In genomic region chr16:75247249-75247648, GRCh38 we compare ENCODE assay signal across 11 cellular contexts. TPM values are rescaled to one million over a fixed set of nuclear protein-coding genes. Genes with fewer than 3 reads are reported as not detected.
A peak's percentile ranks its signal among the peaks of the same experiment; 100 is the strongest.
DNase-seq lines count a peak whose midpoint lies in the region; ATAC-seq and TF ChIP-seq lines count a peak whose summit lies in the region.
"Had no signal": no experiment of that assay in that cellular context is flagged by ENCODE, and none has a peak within 500 bp of the region (broad histone marks: within the 10 kb centered on the region; RNA-seq: fewer than 3 reads in every experiment).

No MANE protein-coding gene starts in this region.

- no peaks in the 10 kb centered on the region for H3K9me3 ChIP-seq in Panc1 (ENCODE audit: control insufficient read depth, insufficient read depth, low read depth, low read length)
- no peaks in the 10 kb centered on the region for H3K9me3 ChIP-seq in mucosa of stomach (ENCODE audit: control insufficient read depth, low read length)
- H3K9me3 ChIP-seq in suprapubic skin: no peaks in the 10 kb centered on the region

- no peaks in the 10 kb centered on the region for H3K36me3 ChIP-seq in Panc1 (ENCODE audit: control insufficient read depth, insufficient read depth, low read length)
- H3K36me3 ChIP-seq in mucosa of stomach (ENCODE audit: control insufficient read depth, insufficient read depth, low read length): peaks cover 11% of the 10 kb centered on the region
- peaks cover 5% of the 10 kb centered on the region for H3K36me3 ChIP-seq in suprapubic skin

- WGBS in suprapubic skin: 75% methylated on average over 13 of the region's 13 CpGs

- TF ChIP-seq EP300 in suprapubic skin (IDR thresholded peaks at IDR 0.05): no peak

- BruUV-seq in Panc1 (replicated peaks; lab: Mats Ljungman, UMichigan): no TSS peak

- H3K9ac ChIP-seq in mucosa of stomach (ENCODE audit: low read length): peak overlapping the region; percentile 97

- no peak for ATAC-seq in Panc1
- ATAC-seq in HG03378 (IDR thresholded peaks at IDR 0.05; ENCODE audit: unreplicated experiment): no peak

- TF ChIP-seq CTCF in Panc1 (IDR thresholded peaks at IDR 0.05) (no peak), suprapubic skin (IDR thresholded peaks at IDR 0.05) (no peak)

- H3K4me3 ChIP-seq in Panc1 (ENCODE audit: low read depth in 2 of 2, low read length in 2 of 2) (peak overlapping the region in 1 of 2 experiments; percentile 18; a peak in 2 of 4 replicates), mucosa of stomach (ENCODE audit: low read length) (no peak overlapping the region), suprapubic skin (no peak overlapping the region)

- intact Hi-C loops in Panc1 (cut with micrococcal nuclease; ENCODE audit: unreplicated experiment): no loop called here

- H3K27ac ChIP-seq in Panc1 (ENCODE audit: low read length) (peak overlapping the region; percentile 95), epithelial cell of prostate (peak overlapping the region; percentile 87), suprapubic skin (peak overlapping the region; percentile 62)

- no peak for TF ChIP-seq POLR2A in suprapubic skin (IDR thresholded peaks at IDR 0.05)

- H3K4me3 Mint-ChIP-seq in activated CD4-positive, alpha-beta T cell treated with anti-CD3 and anti-CD28 coated beads, Interleukin-2, amount 10 ng/mL, durations not matched to agents 7 days and 5 days: no peak overlapping the region
- H3K4me3 Mint-ChIP-seq: activated T-helper 1 cell treated with anti-CD3 and anti-CD28 coated beads, Interleukin-12 subunit alpha, Interleukin-12 subunit beta, Interleukin-2, Interleukin-4 antibody, amounts not matched to agents 30 ng/mL and 10 ng/mL and 1 ng/mL, durations not matched to agents 14 hours and 24 hours and 36 hours had no signal

- POLR2A ChIA-PET in Panc1 (lab: Charles Lee): no interaction called here
- POLR2A ChIA-PET in activated CD4-positive, alpha-beta T cell treated with anti-CD3 and anti-CD28 coated beads, Interleukin-2, amount 10 ng/mL, durations not matched to agents 7 days and 5 days (lab: Charles Lee): no interaction called here

- H3K4me1 ChIP-seq in Panc1 (ENCODE audit: control insufficient read depth, insufficient read depth, low read length): peaks cover 64% of the 10 kb centered on the region
- peaks cover 76% of the 10 kb centered on the region for H3K4me1 ChIP-seq in mucosa of stomach (ENCODE audit: control insufficient read depth, insufficient read depth, low read length)
- H3K4me1 ChIP-seq in suprapubic skin: peaks cover 83% of the 10 kb centered on the region

- peaks cover 5% of the 10 kb centered on the region for H3K4me1 Mint-ChIP-seq in activated CD4-positive, alpha-beta T cell treated with anti-CD3 and anti-CD28 coated beads, Interleukin-2, amount 10 ng/mL, durations not matched to agents 7 days and 5 days

- DNase-seq in Panc1 (ENCODE audit: low read depth, low spot score) (no peak), epithelial cell of prostate (ENCODE audit: low read depth, low spot score) (no peak), suprapubic skin (ENCODE audit: low spot score in 2 of 2) (no peak), ACHN (no peak), SHP77 treated with DMSO at 0.1 percent for 48 hours (lab: John Stamatoyannopoulos, UW) (no peak)
- DNase-seq in activated CD4-positive, alpha-beta T cell treated with anti-CD3 and anti-CD28 coated beads, Interleukin-2, amount 10 ng/mL, durations not matched to agents 7 days and 5 days: no peak
- DNase-seq: islet precursor cell had no signal

- peaks cover 30% of the 10 kb centered on the region for H3K27me3 Mint-ChIP-seq in activated CD4-positive, alpha-beta T cell treated with anti-CD3 and anti-CD28 coated beads, Interleukin-2, amount 10 ng/mL, durations not matched to agents 7 days and 5 days

- CTCF ChIA-PET in Panc1 (lab: Charles Lee): no interaction called here
- CTCF ChIA-PET in activated CD4-positive, alpha-beta T cell treated with anti-CD3 and anti-CD28 coated beads, Interleukin-2, amount 10 ng/mL, durations not matched to agents 7 days and 5 days (lab: Charles Lee): interaction anchor here (0.8 to 1.1 kb wide), 3 partner anchors 13 to 47 kb away, joined by 3 read pairs; no protein-coding TSS in a partner anchor

- H3K27me3 ChIP-seq in Panc1 (ENCODE audit: control insufficient read depth, insufficient read depth, low read length): no peaks in the 10 kb centered on the region
- no peaks in the 10 kb centered on the region for H3K27me3 ChIP-seq in mucosa of stomach (ENCODE audit: control insufficient read depth, insufficient read depth, low read length)
- H3K27me3 ChIP-seq in suprapubic skin: no peaks in the 10 kb centered on the region

- no peak overlapping the region for H3K27ac Mint-ChIP-seq in activated CD4-positive, alpha-beta T cell treated with anti-CD3 and anti-CD28 coated beads, Interleukin-2, amount 10 ng/mL, durations not matched to agents 7 days and 5 days
- H3K27ac Mint-ChIP-seq: activated T-helper 1 cell treated with anti-CD3 and anti-CD28 coated beads, Interleukin-12 subunit alpha, Interleukin-12 subunit beta, Interleukin-2, Interleukin-4 antibody, amounts not matched to agents 30 ng/mL and 10 ng/mL and 1 ng/mL, durations not matched to agents 14 hours and 24 hours and 36 hours had no signal

- no peaks in the 10 kb centered on the region for H3K36me3 Mint-ChIP-seq in activated CD4-positive, alpha-beta T cell treated with anti-CD3 and anti-CD28 coated beads, Interleukin-2, amount 10 ng/mL, durations not matched to agents 7 days and 5 days (ENCODE audit: low read depth)

- H3K9me3 Mint-ChIP-seq in activated CD4-positive, alpha-beta T cell treated with anti-CD3 and anti-CD28 coated beads, Interleukin-2, amount 10 ng/mL, durations not matched to agents 7 days and 5 days: no peaks in the 10 kb centered on the region
- H3K9me3 Mint-ChIP-seq: activated T-helper 1 cell treated with anti-CD3 and anti-CD28 coated beads, Interleukin-12 subunit alpha, Interleukin-12 subunit beta, Interleukin-2, Interleukin-4 antibody, amounts not matched to agents 30 ng/mL and 10 ng/mL and 1 ng/mL, durations not matched to agents 14 hours and 24 hours and 36 hours had no signal

- in situ Hi-C loops in Panc1 (cut with HindIII; ENCODE audit: low pct_unique_long_range_greater_than_20kb, low sequenced_read_pairs): no loop called here
- in situ Hi-C loops in ACHN (cut with HindIII; ENCODE audit: low pct_ligation_motif_present, low pct_unique_long_range_greater_than_20kb, low sequenced_read_pairs): loop anchor here (25.0 kb wide), 1 partner anchor 140 kb away; no protein-coding TSS in a partner anchor

RNA-seq across cellular contexts. Expression of gene BCAR1, which starts 4.2 kb away (rescaled TPM):
- 120 TPM for total RNA-seq in Panc1 (2021; ENCODE audit: unreplicated experiment)
- 112 TPM for polyA plus RNA-seq in Panc1 (2012; ENCODE audit: insufficient read length)
- 10 to 100 TPM; 26.5 to 39.2 (median 30.9) TPM for total RNA-seq in suprapubic skin
- total RNA-seq in activated CD4-positive, alpha-beta T cell treated with anti-CD3 and anti-CD28 coated beads, Interleukin-2, amount 10 ng/mL, durations not matched to agents 7 days and 5 days: under 1 TPM in 1 of 2 experiments, not detected in 1; 0.04 TPM

RNA-seq across cellular contexts. Expression of gene CTRB1, which starts 28.5 kb away (rescaled TPM):
- total RNA-seq in Panc1 (2021; ENCODE audit: unreplicated experiment) (2.7 TPM), suprapubic skin (not detected)
- polyA plus RNA-seq in Panc1 (2012; ENCODE audit: insufficient read length): not detected
- total RNA-seq in activated CD4-positive, alpha-beta T cell treated with anti-CD3 and anti-CD28 coated beads, Interleukin-2, amount 10 ng/mL, durations not matched to agents 7 days and 5 days: not detected
- total RNA-seq: activated T-helper 1 cell treated with anti-CD3 and anti-CD28 coated beads, Interleukin-12 subunit alpha, Interleukin-12 subunit beta, Interleukin-2, Interleukin-4 antibody, amounts not matched to agents 30 ng/mL and 10 ng/mL and 1 ng/mL, durations not matched to agents 14 hours and 24 hours and 36 hours; ureter had no signal

RNA-seq across cellular contexts. Expression of gene CTRB2, which starts 40.3 kb away (rescaled TPM):
- total RNA-seq in Panc1 (2021; ENCODE audit: unreplicated experiment): 5.0 TPM
- not detected for polyA plus RNA-seq in Panc1 (2012; ENCODE audit: insufficient read length)
- not detected for total RNA-seq in suprapubic skin
- not detected for total RNA-seq in activated CD4-positive, alpha-beta T cell treated with anti-CD3 and anti-CD28 coated beads, Interleukin-2, amount 10 ng/mL, durations not matched to agents 7 days and 5 days
- total RNA-seq: activated T-helper 1 cell treated with anti-CD3 and anti-CD28 coated beads, Interleukin-12 subunit alpha, Interleukin-12 subunit beta, Interleukin-2, Interleukin-4 antibody, amounts not matched to agents 30 ng/mL and 10 ng/mL and 1 ng/mL, durations not matched to agents 14 hours and 24 hours and 36 hours; ureter had no signal

Comparison
In these comparisons a context has a peak if more than half of its experiments do, and no peak if none do; other contexts are left out.
1. RNA of gene BCAR1, which starts 4.2 kb away (total RNA-seq): 120 TPM in Panc1 (single experiment) and 26.5 to 39.2 TPM in suprapubic skin; 0.04 TPM in activated CD4-positive, alpha-beta T cell treated with anti-CD3 and anti-CD28 coated beads, Interleukin-2, amount 10 ng/mL, durations not matched to agents 7 days and 5 days; every median in the first group is over 10 times any median in the second.
2. Peak in every context shown above with its lines, with median percentiles within 50 percentile points of each other: H3K27ac ChIP-seq.